9 cellular contexts compared by ENCODE assay signal in the genomic region with DNA sequence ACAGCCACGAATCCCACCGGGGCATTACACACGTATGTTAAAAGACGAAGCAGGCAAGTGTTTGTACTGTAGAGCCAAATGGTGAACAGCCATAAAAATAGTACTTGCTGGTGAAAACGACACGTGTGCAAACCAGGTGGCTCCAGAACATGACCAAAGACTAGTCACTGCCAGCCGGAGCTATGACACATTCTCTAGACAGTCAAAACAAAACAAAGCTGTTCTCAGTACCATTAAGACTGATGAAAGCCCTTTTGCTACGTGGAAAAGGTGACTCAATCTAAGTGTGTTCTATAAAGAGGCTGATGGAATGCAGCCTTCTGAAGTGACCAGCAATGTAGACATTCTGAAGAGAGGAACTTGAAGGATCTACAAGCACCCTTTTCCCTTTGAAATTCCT.
DNase-seq lines count a peak whose midpoint lies in the region; ATAC-seq and TF ChIP-seq lines count a peak whose summit lies in the region.
"Had no signal": no experiment of that assay in that cellular context is flagged by ENCODE, and none has a peak within 500 bp of the region (broad histone marks: within the 10 kb centered on the region; RNA-seq: fewer than 3 reads in every experiment).

No MANE protein-coding gene starts in this region.

- peak; percentile 88 for ATAC-seq in GM21619 (IDR thresholded peaks at IDR 0.05; ENCODE audit: unreplicated experiment)

- WGBS in adrenal gland, 4 donors = 71 to 76% (median 72%) methylated on average over 8 of the region's 8 CpGs

- H3K4me3 Mint-ChIP-seq in type B pancreatic cell = no peak overlapping the region

- no peaks in the 10 kb centered on the region for H3K4me1 Mint-ChIP-seq in type B pancreatic cell (ENCODE audit: unreplicated experiment)

- intact Hi-C loops in adrenal gland (cut with DNase I) = no loop called here

- H3K27me3 ChIP-seq in adrenal gland = no peaks in the 10 kb centered on the region

- H3K27ac Mint-ChIP-seq in type B pancreatic cell = no peak overlapping the region

- H3K36me3 Mint-ChIP-seq in type B pancreatic cell = no peaks in the 10 kb centered on the region

- no peak overlapping the region for H3K27ac ChIP-seq in adrenal gland
- H3K27ac ChIP-seq: skin epidermis had no signal

- CTCF ChIA-PET in GM10248 (lab: Yijun Ruan, JAX) = interaction anchor here (1.3 kb wide), 1 partner anchor 23 kb away, joined by 4 read pairs; no protein-coding TSS in a partner anchor

- H3K4me3 ChIP-seq in foreskin fibroblast (ENCODE audit: low read depth in 1 of 2, low read length in 2 of 2) (no peak overlapping the region), adrenal gland (no peak overlapping the region)
- H3K4me3 ChIP-seq: skin epidermis had no signal

- POLR2A ChIA-PET in GM10248 (lab: Yijun Ruan, JAX) = no interaction called here

- no peaks in the 10 kb centered on the region for H3K4me1 ChIP-seq in adrenal gland (replicated peaks in 1 of 2)

- H3K27me3 Mint-ChIP-seq in type B pancreatic cell = no peaks in the 10 kb centered on the region

- TF ChIP-seq CTCF in GM10248 (IDR thresholded peaks at IDR 0.05; ENCODE audit: control extremely low read depth, extremely low read depth, low read depth, missing control alignments) (no peak), foreskin fibroblast (IDR thresholded peaks at IDR 0.05; ENCODE audit: low read depth, low read length) (no peak), adrenal gland (IDR thresholded peaks at IDR 0.05) (no peak), type B pancreatic cell (conservative IDR thresholded peaks at IDR 0.05) (no peak)

- no peak for TF ChIP-seq POLR2A in adrenal gland (IDR thresholded peaks at IDR 0.05)

- no peaks in the 10 kb centered on the region for H3K9me3 Mint-ChIP-seq in type B pancreatic cell

- no peaks in the 10 kb centered on the region for H3K36me3 ChIP-seq in adrenal gland (replicated peaks in 1 of 2)

- H3K9me3 ChIP-seq in adrenal gland (replicated peaks in 1 of 3) = no peaks in the 10 kb centered on the region

- DNase-seq in GM10248 (ENCODE audit: extremely low spot score) (peak; percentile 50), HT1080 (ENCODE audit: low read depth) (peak; percentile 96), foreskin fibroblast (peak; percentile 92 to 94), adrenal gland (no peak), type B pancreatic cell (ENCODE audit: extremely low spot score, unreplicated experiment) (no peak), SK-N-DZ (ENCODE audit: low spot score) (no peak)
- no peak for DNase-seq in stimulated activated CD8-positive, alpha-beta memory T cell treated with anti-CD3 and anti-CD28 coated beads, Interleukin-4, amount 100 ng/mL, for 48 hours

Comparison
In these comparisons a context has a peak if more than half of its experiments do, and no peak if none do; other contexts are left out.
1. DNase-seq: peak in GM10248 (single experiment), HT1080 (single experiment) and foreskin fibroblast (2 of 2); none in adrenal gland (0 of 7), stimulated activated CD8-positive, alpha-beta memory T cell treated with anti-CD3 and anti-CD28 coated beads, Interleukin-4, amount 100 ng/mL, for 48 hours (single experiment), type B pancreatic cell (single experiment) and SK-N-DZ (single experiment).